1 cellular context compared by ENCODE assay signal in genomic region chr1:111402083-111402482, GRCh38.
TF ChIP-seq lines count a peak whose summit lies in the region.

No MANE protein-coding gene starts in this region.

TF ChIP-seq in GM23338, 12 proteins besides CTCF, POLR2A, EP300 and RAD21:
- TF ChIP-seq ZNF331 (CRISPR knock-in tag; IDR thresholded peaks at IDR 0.05; ENCODE audit: low read depth) (no peak), NANOG (IDR thresholded peaks at IDR 0.05; ENCODE audit: borderline replicate concordance) (no peak), EZH2 (IDR thresholded peaks at IDR 0.05; ENCODE audit: low read depth, unreplicated experiment) (no peak)
